ENCODE assay signal across 19 cellular contexts in the genomic region with DNA sequence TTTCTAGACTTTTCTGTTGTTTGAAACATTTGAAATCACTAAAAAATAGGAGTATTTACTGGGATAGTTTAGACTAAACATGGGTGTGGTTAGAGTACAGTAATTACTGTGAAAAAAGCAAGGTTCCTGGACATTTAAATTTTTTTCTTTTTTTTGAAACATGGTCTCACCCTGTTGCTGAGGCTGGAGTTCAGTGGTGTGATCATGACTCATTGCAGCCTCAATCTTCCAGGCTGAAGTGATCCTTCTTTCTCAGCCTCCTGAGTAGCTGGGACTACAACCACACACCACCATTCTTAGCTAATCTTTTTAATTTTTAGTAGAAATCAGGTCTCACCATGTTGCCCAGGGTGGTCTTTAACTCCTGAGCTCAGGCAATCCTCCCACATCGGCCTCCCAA. TPM values are rescaled to one million over a fixed set of nuclear protein-coding genes. Genes with fewer than 3 reads are reported as not detected.
A peak's percentile ranks its signal among the peaks of the same experiment; 100 is the strongest.
DNase-seq lines count a peak whose midpoint lies in the region; TF ChIP-seq lines count a peak whose summit lies in the region.
"Had no signal": no experiment of that assay in that cellular context is flagged by ENCODE, and none has a peak within 500 bp of the region (broad histone marks: within the 10 kb centered on the region; RNA-seq: fewer than 3 reads in every experiment).

No MANE protein-coding gene starts in this region.

- H3K23ac ChIP-seq in mesenchymal stem cell (ENCODE audit: low read length in 2 of 2) = no peak overlapping the region

- no peak overlapping the region for H2BK15ac ChIP-seq in mesenchymal stem cell (ENCODE audit: low read depth, poor library complexity, severe bottlenecking)

- H3K14ac ChIP-seq in mesenchymal stem cell (ENCODE audit: low read length in 2 of 2) = no peak overlapping the region

- H3K27ac Mint-ChIP-seq in activated T-helper 2 cell treated with anti-CD3 and anti-CD28 coated beads, Interferon-gamma antibody, Interleukin-2, Interleukin-4, amounts not matched to agents 10 μg/mL and 5 μg/mL and 100 μg/mL, durations not matched to agents 14 hours and 24 hours and 36 hours = no peak overlapping the region

- H2BK120ac ChIP-seq in mesenchymal stem cell (ENCODE audit: low read depth, low read length) = no peak overlapping the region

- no peak overlapping the region for H3K27ac ChIP-seq in mesenchymal stem cell (ENCODE audit: low read length, poor library complexity, severe bottlenecking)

- H3K36me3 Mint-ChIP-seq in activated T-helper 2 cell treated with anti-CD3 and anti-CD28 coated beads, Interferon-gamma antibody, Interleukin-2, Interleukin-4, amounts not matched to agents 10 μg/mL and 5 μg/mL and 100 μg/mL, durations not matched to agents 14 hours and 24 hours and 36 hours (ENCODE audit: low read depth) = peaks cover 5% of the 10 kb centered on the region

- WGBS in mesenchymal stem cell = 100% methylated on average over 1 of the region's 1 CpG

- H3K9me3 ChIP-seq in mesenchymal stem cell (ENCODE audit: control insufficient read depth, low read length) = no peaks in the 10 kb centered on the region
- H3K9me3 ChIP-seq: breast epithelium had no signal

- no peak overlapping the region for H4K8ac ChIP-seq in mesenchymal stem cell (ENCODE audit: low read length)

- no peak overlapping the region for H4K91ac ChIP-seq in mesenchymal stem cell (ENCODE audit: low read length)

- H3K4me3 Mint-ChIP-seq in activated T-helper 2 cell treated with anti-CD3 and anti-CD28 coated beads, Interferon-gamma antibody, Interleukin-2, Interleukin-4, amounts not matched to agents 10 μg/mL and 5 μg/mL and 100 μg/mL, durations not matched to agents 14 hours and 24 hours and 36 hours (ENCODE audit: low read depth) = no peak overlapping the region

- no peaks in the 10 kb centered on the region for H3K27me3 Mint-ChIP-seq in activated T-helper 2 cell treated with anti-CD3 and anti-CD28 coated beads, Interferon-gamma antibody, Interleukin-2, Interleukin-4, amounts not matched to agents 10 μg/mL and 5 μg/mL and 100 μg/mL, durations not matched to agents 14 hours and 24 hours and 36 hours (ENCODE audit: low read depth)
- H3K27me3 Mint-ChIP-seq: naive thymus-derived CD4-positive, alpha-beta T cell had no signal

- H2AK5ac ChIP-seq in mesenchymal stem cell (ENCODE audit: low read length, severe bottlenecking) = no peak overlapping the region

- no peak overlapping the region for H3K4ac ChIP-seq in mesenchymal stem cell (ENCODE audit: low read depth in 1 of 2, low read length in 2 of 2)

- peaks cover 3% of the 10 kb centered on the region for H3K4me1 ChIP-seq in mesenchymal stem cell (ENCODE audit: control insufficient read depth, insufficient read depth, low read depth, low read length)
- H3K4me1 ChIP-seq: breast epithelium had no signal

- DNase-seq in AG10803 (ENCODE audit: low read depth) = peak; percentile 37
- peak; percentile 30 for DNase-seq in NCI-H226
- peak; percentile 27 for DNase-seq in dedifferentiated amniotic fluid mesenchymal stem cell (ENCODE audit: extremely low spot score)
- DNase-seq in mesenchymal stem cell = peak; percentile 60
- DNase-seq in occipital lobe (lab: John Stamatoyannopoulos, UW) = no peak
- DNase-seq in stimulated activated CD4-positive, alpha-beta T cell treated with anti-CD3 and anti-CD28 coated beads, Interleukin-12 subunit alpha, Interleukin-12 subunit beta, amount 100 ng/mL, for 4 hours = no peak
- DNase-seq in activated T-helper 2 cell treated with anti-CD3 and anti-CD28 coated beads, Interferon-gamma antibody, Interleukin-2, Interleukin-4, amounts not matched to agents 10 μg/mL and 5 μg/mL and 100 μg/mL, durations not matched to agents 14 hours and 24 hours and 36 hours (ENCODE audit: low spot score) = no peak
- no peak for DNase-seq in foreskin melanocyte
- DNase-seq: activated naive CD4-positive, alpha-beta T cell treated with Interleukin-2 at 50 U/mL for 16 hours; COR-L47; left ventricle myocardium superior; naive thymus-derived CD4-positive, alpha-beta T cell; NCI-H1417 treated with DMSO at 0.1 percent for 48 hours; stimulated activated naive CD4-positive, alpha-beta T cell treated with Interleukin-2 at 50 U/mL for 16 hours had no signal

- H2AFZ ChIP-seq in mesenchymal stem cell (ENCODE audit: low read depth, low read length) = no peak overlapping the region

- no peak overlapping the region for H3K18ac ChIP-seq in mesenchymal stem cell (ENCODE audit: low read depth in 1 of 2, low read length in 2 of 2)

- H3K9ac ChIP-seq in mesenchymal stem cell (ENCODE audit: low read length) = peak overlapping the region; percentile 82

- no peaks in the 10 kb centered on the region for H3K9me3 Mint-ChIP-seq in activated T-helper 2 cell treated with anti-CD3 and anti-CD28 coated beads, Interferon-gamma antibody, Interleukin-2, Interleukin-4, amounts not matched to agents 10 μg/mL and 5 μg/mL and 100 μg/mL, durations not matched to agents 14 hours and 24 hours and 36 hours

- intact Hi-C loops in activated T-helper 2 cell treated with anti-CD3 and anti-CD28 coated beads, Interferon-gamma antibody, Interleukin-2, Interleukin-4, amounts not matched to agents 10 μg/mL and 5 μg/mL and 100 μg/mL, durations not matched to agents 14 hours and 24 hours and 36 hours (cut with micrococcal nuclease) = no loop called here

- H3K4me3 ChIP-seq in AG10803 (ENCODE audit: low read length) (no peak overlapping the region), mesenchymal stem cell (ENCODE audit: insufficient read depth in 1 of 2, low read depth in 1 of 2, low read length in 2 of 2) (no peak overlapping the region)
- H3K4me3 ChIP-seq: breast epithelium had no signal

- H3K27me3 ChIP-seq in mesenchymal stem cell (ENCODE audit: control insufficient read depth in 1 of 2, insufficient read depth in 1 of 2, low read length in 2 of 2) = no peaks in the 10 kb centered on the region
- H3K27me3 ChIP-seq: breast epithelium had no signal

- no peak for TF ChIP-seq CTCF in AG10803 (conservative IDR thresholded peaks at IDR 0.05; ENCODE audit: low read length)

- H3K79me1 ChIP-seq in mesenchymal stem cell (replicated peaks; ENCODE audit: low read length, poor library complexity, severe bottlenecking) = peaks cover 3% of the 10 kb centered on the region

- peaks cover 27 to 49% of the 10 kb centered on the region in 2 experiments for H3K36me3 ChIP-seq in mesenchymal stem cell (ENCODE audit: control insufficient read depth in 1 of 2, insufficient read depth in 2 of 2, low read depth in 1 of 2, low read length in 2 of 2)

- H2BK5ac ChIP-seq in mesenchymal stem cell (ENCODE audit: low read depth, low read length, poor library complexity, severe bottlenecking) = no peak overlapping the region

- H3K4me2 ChIP-seq in mesenchymal stem cell (ENCODE audit: low read length, poor library complexity, severe bottlenecking) = no peak overlapping the region

- no peaks in the 10 kb centered on the region for H3K4me1 Mint-ChIP-seq in activated T-helper 2 cell treated with anti-CD3 and anti-CD28 coated beads, Interferon-gamma antibody, Interleukin-2, Interleukin-4, amounts not matched to agents 10 μg/mL and 5 μg/mL and 100 μg/mL, durations not matched to agents 14 hours and 24 hours and 36 hours (ENCODE audit: low read depth)

- no peak overlapping the region for H2BK12ac ChIP-seq in mesenchymal stem cell (ENCODE audit: low read length in 2 of 2)

RNA-seq across cellular contexts. Expression of a gene that starts 20.4 kb away (rescaled TPM):
- 0.25 TPM for polyA plus RNA-seq in mesenchymal stem cell (2013, experiment 1 of 2)
- polyA plus RNA-seq in mesenchymal stem cell (2013, experiment 2 of 2) = 0.41 TPM
- total RNA-seq in occipital lobe = 6.7 TPM
- 0.16 and 0.30 TPM in 2 replicates for total RNA-seq in activated T-helper 2 cell treated with anti-CD3 and anti-CD28 coated beads, Interferon-gamma antibody, Interleukin-2, Interleukin-4, amounts not matched to agents 10 μg/mL and 5 μg/mL and 100 μg/mL, durations not matched to agents 14 hours and 24 hours and 36 hours

RNA-seq across cellular contexts. Expression of a gene that starts 35.4 kb away (rescaled TPM):
- 214 TPM for polyA plus RNA-seq in mesenchymal stem cell (2013, experiment 1 of 2)
- 227 TPM for polyA plus RNA-seq in mesenchymal stem cell (2013, experiment 2 of 2)
- 34.8 TPM for total RNA-seq in occipital lobe
- 58.2 and 63.4 TPM in 2 replicates for total RNA-seq in activated T-helper 2 cell treated with anti-CD3 and anti-CD28 coated beads, Interferon-gamma antibody, Interleukin-2, Interleukin-4, amounts not matched to agents 10 μg/mL and 5 μg/mL and 100 μg/mL, durations not matched to agents 14 hours and 24 hours and 36 hours

RNA-seq across cellular contexts. Expression of a gene that starts 57.7 kb away (rescaled TPM):
- polyA plus RNA-seq in mesenchymal stem cell (2013, experiment 1 of 2) = not detected
- not detected for polyA plus RNA-seq in mesenchymal stem cell (2013, experiment 2 of 2)
- total RNA-seq in occipital lobe = not detected
- not detected in 2 replicates for total RNA-seq in activated T-helper 2 cell treated with anti-CD3 and anti-CD28 coated beads, Interferon-gamma antibody, Interleukin-2, Interleukin-4, amounts not matched to agents 10 μg/mL and 5 μg/mL and 100 μg/mL, durations not matched to agents 14 hours and 24 hours and 36 hours
- total RNA-seq: breast epithelium; H1; HepG2; left ventricle myocardium superior; naive thymus-derived CD4-positive, alpha-beta T cell; sciatic nerve had no signal
- polyA plus RNA-seq: AG04450; H1; HepG2; naive thymus-derived CD4-positive, alpha-beta T cell had no signal

Comparison
In these comparisons a context has a peak if more than half of its experiments do, and no peak if none do; other contexts are left out.
1. DNase-seq: peak in AG10803 (single experiment), NCI-H226 (single experiment), dedifferentiated amniotic fluid mesenchymal stem cell (single experiment) and mesenchymal stem cell (single experiment); none in occipital lobe (single experiment), stimulated activated CD4-positive, alpha-beta T cell treated with anti-CD3 and anti-CD28 coated beads, Interleukin-12 subunit alpha, Interleukin-12 subunit beta, amount 100 ng/mL, for 4 hours (single experiment), activated T-helper 2 cell treated with anti-CD3 and anti-CD28 coated beads, Interferon-gamma antibody, Interleukin-2, Interleukin-4, amounts not matched to agents 10 μg/mL and 5 μg/mL and 100 μg/mL, durations not matched to agents 14 hours and 24 hours and 36 hours (single experiment) and foreskin melanocyte (single experiment).